1 cellular context compared by ENCODE assay signal in genomic region chr14:74510211-74510931, GRCh38.
TF ChIP-seq lines count a peak whose summit lies in the region.

No MANE protein-coding gene starts in this region.

TF ChIP-seq in GM23338, 12 proteins besides CTCF, POLR2A, EP300 and RAD21 (continued from another document):
- no peak for TF ChIP-seq REST (IDR thresholded peaks at IDR 0.05; ENCODE audit: unreplicated experiment)
- TF ChIP-seq ETS1 (IDR thresholded peaks at IDR 0.05), result no peak
- no peak for TF ChIP-seq POLR2AphosphoS5 (IDR thresholded peaks at IDR 0.05; ENCODE audit: low read depth)
- TF ChIP-seq ZNF331 (CRISPR knock-in tag; IDR thresholded peaks at IDR 0.05; ENCODE audit: low read depth), result no peak
- no peak for TF ChIP-seq JUNB (IDR thresholded peaks at IDR 0.05; ENCODE audit: unreplicated experiment)
- no peak for TF ChIP-seq STAT1 (IDR thresholded peaks at IDR 0.05; ENCODE audit: unreplicated experiment)
